ENCODE assay signal across 27 cellular contexts in the genomic region with DNA sequence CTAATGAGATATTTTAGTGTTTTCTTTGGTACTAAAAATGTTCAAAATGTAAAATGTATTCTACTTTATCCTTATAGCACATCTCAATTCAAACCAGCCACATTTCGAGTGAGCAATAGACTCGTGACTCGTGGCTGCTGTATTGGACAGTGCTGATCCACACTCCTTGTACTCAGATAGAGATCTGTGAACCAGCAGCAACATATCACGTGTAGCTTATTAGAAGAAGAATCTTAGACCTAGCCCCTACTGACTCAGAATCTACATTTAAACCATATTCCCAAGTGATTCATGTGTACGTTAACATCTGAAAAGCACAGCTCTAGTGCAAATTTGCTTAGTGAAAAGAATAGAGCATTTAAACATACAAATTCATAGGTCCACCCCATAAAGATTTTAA.
DNase-seq lines count a peak whose midpoint lies in the region; ATAC-seq and TF ChIP-seq lines count a peak whose summit lies in the region.
"Had no signal": no experiment of that assay in that cellular context is flagged by ENCODE, and none has a peak within 500 bp of the region (broad histone marks: within the 10 kb centered on the region; RNA-seq: fewer than 3 reads in every experiment).

No MANE protein-coding gene starts in this region.

- H3K27me3 Mint-ChIP-seq in activated CD4-positive, alpha-beta T cell treated with anti-CD3 and anti-CD28 coated beads, Interleukin-2, amount 10 ng/mL, durations not matched to agents 7 days and 5 days, result no peaks in the 10 kb centered on the region
- H3K27me3 Mint-ChIP-seq: activated CD8-positive, alpha-beta memory T cell treated with anti-CD3 and anti-CD28 coated beads, Interleukin-2, amount 10 ng/mL, durations not matched to agents 7 days and 5 days; central memory CD8-positive, alpha-beta T cell; naive thymus-derived CD8-positive, alpha-beta T cell had no signal

- H3K36me3 ChIP-seq in HUES64 (ENCODE audit: insufficient read depth, low read length) (no peaks in the 10 kb centered on the region), iPS-20b (ENCODE audit: insufficient read depth, low read depth, low read length) (no peaks in the 10 kb centered on the region)
- H3K36me3 ChIP-seq: adrenal gland, thyroid gland had no signal

- H3K4me3 ChIP-seq in HUES64 (ENCODE audit: low read length) (no peak overlapping the region), cardiac fibroblast (replicated peaks in 1 of 2; ENCODE audit: low read depth in 2 of 2, low read length in 2 of 2) (no peak overlapping the region), iPS-20b (ENCODE audit: low read length) (0 out of 2 replicates have a peak overlapping the region, but pooled peaks have one; percentile 20)
- H3K4me3 ChIP-seq: adrenal gland, esophagus squamous epithelium, thyroid gland had no signal

- no peak for TF ChIP-seq CTCF in cardiac fibroblast (IDR thresholded peaks at IDR 0.05; ENCODE audit: low read depth, low read length)

- POLR2A ChIA-PET in activated CD4-positive, alpha-beta T cell treated with anti-CD3 and anti-CD28 coated beads, Interleukin-2, amount 10 ng/mL, durations not matched to agents 7 days and 5 days (lab: Charles Lee), result no interaction called here

- no peak overlapping the region for H3K4me3 Mint-ChIP-seq in activated CD4-positive, alpha-beta T cell treated with anti-CD3 and anti-CD28 coated beads, Interleukin-2, amount 10 ng/mL, durations not matched to agents 7 days and 5 days
- H3K4me3 Mint-ChIP-seq: activated CD8-positive, alpha-beta memory T cell treated with anti-CD3 and anti-CD28 coated beads, Interleukin-2, amount 10 ng/mL, durations not matched to agents 7 days and 5 days; central memory CD8-positive, alpha-beta T cell; naive thymus-derived CD8-positive, alpha-beta T cell had no signal

- H3K4me1 Mint-ChIP-seq in activated CD4-positive, alpha-beta T cell treated with anti-CD3 and anti-CD28 coated beads, Interleukin-2, amount 10 ng/mL, durations not matched to agents 7 days and 5 days, result no peaks in the 10 kb centered on the region
- H3K4me1 Mint-ChIP-seq: activated CD8-positive, alpha-beta memory T cell treated with anti-CD3 and anti-CD28 coated beads, Interleukin-2, amount 10 ng/mL, durations not matched to agents 7 days and 5 days; central memory CD8-positive, alpha-beta T cell; naive thymus-derived CD8-positive, alpha-beta T cell had no signal

- ATAC-seq in HG03439 (IDR thresholded peaks at IDR 0.05; ENCODE audit: unreplicated experiment), result no peak
- ATAC-seq: activated CD8-positive, alpha-beta memory T cell treated with anti-CD3 and anti-CD28 coated beads, Interleukin-2, amount 10 ng/mL, durations not matched to agents 7 days and 5 days; naive thymus-derived CD8-positive, alpha-beta T cell had no signal

- H3K36me3 Mint-ChIP-seq in activated CD4-positive, alpha-beta T cell treated with anti-CD3 and anti-CD28 coated beads, Interleukin-2, amount 10 ng/mL, durations not matched to agents 7 days and 5 days (ENCODE audit: low read depth), result peaks cover 14% of the 10 kb centered on the region

- H3K9ac ChIP-seq in HUES64 (ENCODE audit: low read depth, low read length) (no peak overlapping the region), iPS-20b (ENCODE audit: low read depth, low read length) (0 out of 2 replicates have a peak overlapping the region, but pooled peaks have one; percentile 21)
- H3K9ac ChIP-seq: parathyroid adenoma had no signal

- no peaks in the 10 kb centered on the region for H3K9me3 ChIP-seq in HUES64 (ENCODE audit: insufficient read depth, low read depth, low read length)
- H3K9me3 ChIP-seq in iPS-20b (ENCODE audit: insufficient read depth, low read depth, low read length), result no peaks in the 10 kb centered on the region
- H3K9me3 ChIP-seq: adrenal gland, esophagus squamous epithelium, thyroid gland had no signal

- H3K4me1 ChIP-seq in HUES64 (ENCODE audit: insufficient read depth, low read length) (peaks cover 35% of the 10 kb centered on the region), iPS-20b (ENCODE audit: insufficient read depth, low read length) (peaks cover 34% of the 10 kb centered on the region)
- H3K4me1 ChIP-seq: adrenal gland, esophagus squamous epithelium, parathyroid adenoma, thyroid gland had no signal

- 85% methylated on average over 5 of the region's 5 CpGs for WGBS in HUES64

- H3K27me3 ChIP-seq in HUES64 (ENCODE audit: insufficient read depth, low read length) (no peaks in the 10 kb centered on the region), iPS-20b (ENCODE audit: insufficient read depth, low read length) (no peaks in the 10 kb centered on the region)
- H3K27me3 ChIP-seq: adrenal gland, esophagus squamous epithelium, thyroid gland had no signal

- H3K27ac ChIP-seq in HUES64 (ENCODE audit: low read depth, low read length) (peak overlapping the region; percentile 52), iPS-20b (ENCODE audit: low read length) (no peak overlapping the region)
- H3K27ac ChIP-seq: adrenal gland, esophagus squamous epithelium, parathyroid adenoma, thyroid gland had no signal

- H3K27ac Mint-ChIP-seq in activated CD4-positive, alpha-beta T cell treated with anti-CD3 and anti-CD28 coated beads, Interleukin-2, amount 10 ng/mL, durations not matched to agents 7 days and 5 days, result no peak overlapping the region
- H3K27ac Mint-ChIP-seq: activated CD8-positive, alpha-beta memory T cell treated with anti-CD3 and anti-CD28 coated beads, Interleukin-2, amount 10 ng/mL, durations not matched to agents 7 days and 5 days; activated T-helper 2 cell treated with anti-CD3 and anti-CD28 coated beads, Interferon-gamma antibody, Interleukin-2, Interleukin-4, amounts not matched to agents 10 μg/mL and 5 μg/mL and 100 μg/mL, durations not matched to agents 14 hours and 24 hours and 36 hours; naive thymus-derived CD8-positive, alpha-beta T cell had no signal

- CTCF ChIA-PET in activated CD4-positive, alpha-beta T cell treated with anti-CD3 and anti-CD28 coated beads, Interleukin-2, amount 10 ng/mL, durations not matched to agents 7 days and 5 days (lab: Charles Lee), result no interaction called here

- DNase-seq in EH (ENCODE audit: low read depth) (peak; percentile 72), cardiac fibroblast (ENCODE audit: low read depth in 2 of 2) (peak; percentile 14 to 64), activated T-cell treated with anti-CD3 and anti-CD28 coated beads for 4 hours (no peak)
- no peak for DNase-seq in activated CD4-positive, alpha-beta T cell treated with anti-CD3 and anti-CD28 coated beads, Interleukin-2, amount 10 ng/mL, durations not matched to agents 7 days and 5 days
- DNase-seq in activated CD8-positive, alpha-beta memory T cell treated with anti-CD3 and anti-CD28 coated beads, Interleukin-2, amount 50 U/mL, for 4 hours, result no peak
- DNase-seq: activated CD4-positive, alpha-beta T cell treated with anti-CD3 and anti-CD28 coated beads for 4 hours; activated CD8-positive, alpha-beta memory T cell treated with anti-CD3 and anti-CD28 coated beads, Interleukin-2, amount 10 ng/mL, durations not matched to agents 7 days and 5 days; adrenal gland; effector CD4-positive, alpha-beta T cell; esophagus squamous epithelium; hypothalamus; kidney glomerular epithelial cell; mesendoderm; naive thymus-derived CD8-positive, alpha-beta T cell; NCI-H2029 treated with DMSO at 0.1 percent for 48 hours; NCI-H446 treated with DMSO at 0.1 percent for 48 hours; RPMI8226; stimulated activated CD4-positive, alpha-beta T cell treated with anti-CD3 and anti-CD28 coated beads, Interleukin-2, amount 100 ng/mL, for 24 hours; stimulated activated naive CD4-positive, alpha-beta T cell treated with Interleukin-2 at 50 U/mL for 16 hours; T1000; thyroid gland had no signal

- no peaks in the 10 kb centered on the region for H3K9me3 Mint-ChIP-seq in activated CD4-positive, alpha-beta T cell treated with anti-CD3 and anti-CD28 coated beads, Interleukin-2, amount 10 ng/mL, durations not matched to agents 7 days and 5 days
- H3K9me3 Mint-ChIP-seq: activated T-helper 2 cell treated with anti-CD3 and anti-CD28 coated beads, Interferon-gamma antibody, Interleukin-2, Interleukin-4, amounts not matched to agents 10 μg/mL and 5 μg/mL and 100 μg/mL, durations not matched to agents 14 hours and 24 hours and 36 hours; central memory CD8-positive, alpha-beta T cell; naive thymus-derived CD8-positive, alpha-beta T cell had no signal

Comparison
In these comparisons a context has a peak if more than half of its experiments do, and no peak if none do; other contexts are left out.
1. DNase-seq: peak in EH (single experiment) and cardiac fibroblast (2 of 2); none in activated CD4-positive, alpha-beta T cell treated with anti-CD3 and anti-CD28 coated beads, Interleukin-2, amount 10 ng/mL, durations not matched to agents 7 days and 5 days (single experiment), activated CD8-positive, alpha-beta memory T cell treated with anti-CD3 and anti-CD28 coated beads, Interleukin-2, amount 50 U/mL, for 4 hours (single experiment) and activated T-cell treated with anti-CD3 and anti-CD28 coated beads for 4 hours (single experiment).